In genomic region chr22:29388759-29389090, GRCh38 we compare ENCODE assay signal across 8 cellular contexts. TPM values are rescaled to one million over a fixed set of nuclear protein-coding genes. Genes with fewer than 3 reads are reported as not detected.
DNase-seq lines count a peak whose midpoint lies in the region; ATAC-seq and TF ChIP-seq lines count a peak whose summit lies in the region.

No MANE protein-coding gene starts in this region.

- ATAC-seq in T-helper 17 cell (peak; percentile 2), omental fat pad (ENCODE audit: low FRiP score) (no peak)
- peak; percentile 5 for ATAC-seq in stimulated activated memory B cell treated with anti-CD40 and anti-IgM and Interleukin-4, amounts not matched to agents 10 μg/mL and 1 μg/mL and 100 μg/mL, for 72 hours

- H3K9me3 ChIP-seq in T-helper 17 cell (ENCODE audit: control insufficient read depth, low read length, poor library complexity, severe bottlenecking) (no peaks in the 10 kb centered on the region), right atrium auricular region (no peaks in the 10 kb centered on the region)

- H3K4me3 ChIP-seq in right atrium auricular region: peak overlapping the region; percentile 76 to 90

- DNase-seq in activated naive CD4-positive, alpha-beta T cell treated with anti-CD3 and anti-CD28 coated beads, Interleukin-2, amount 50 U/mL, for 16 hours: no peak
- DNase-seq in T-helper 17 cell (no peak), right atrium auricular region (ENCODE audit: low spot score) (no peak), NCI-H1048 (lab: John Stamatoyannopoulos, UW) (no peak), omental fat pad (ENCODE audit: low spot score) (no peak), epidermal melanocyte (ENCODE audit: insufficient read length, low spot score) (no peak)

- H3K27ac ChIP-seq in right atrium auricular region: peak overlapping the region; percentile 88 to 93

- no peaks in the 10 kb centered on the region for H3K9me3 Mint-ChIP-seq in activated naive CD4-positive, alpha-beta T cell treated with anti-CD3 and anti-CD28 coated beads, Interleukin-2, amount 50 U/mL, for 24 hours
- H3K9me3 Mint-ChIP-seq in stimulated activated memory B cell treated with anti-CD40 and anti-IgM and Interleukin-4, amounts not matched to agents 10 μg/mL and 1 μg/mL and 100 μg/mL, for 72 hours: no peaks in the 10 kb centered on the region

- peak overlapping the region; percentile 93 for H3K4me3 Mint-ChIP-seq in activated naive CD4-positive, alpha-beta T cell treated with anti-CD3 and anti-CD28 coated beads, Interleukin-2, amount 50 U/mL, for 24 hours
- H3K4me3 Mint-ChIP-seq in T-helper 17 cell: peak overlapping the region; percentile 90
- H3K4me3 Mint-ChIP-seq in stimulated activated memory B cell treated with anti-CD40 and anti-IgM and Interleukin-4, amounts not matched to agents 10 μg/mL and 1 μg/mL and 100 μg/mL, for 72 hours: peak overlapping the region; percentile 96

- H3K27ac Mint-ChIP-seq in activated naive CD4-positive, alpha-beta T cell treated with anti-CD3 and anti-CD28 coated beads, Interleukin-2, amount 50 U/mL, for 24 hours: peak overlapping the region; percentile 82
- H3K27ac Mint-ChIP-seq in T-helper 17 cell: peak overlapping the region; percentile 90
- peak overlapping the region; percentile 96 for H3K27ac Mint-ChIP-seq in stimulated activated memory B cell treated with anti-CD40 and anti-IgM and Interleukin-4, amounts not matched to agents 10 μg/mL and 1 μg/mL and 100 μg/mL, for 72 hours

- TF ChIP-seq CTCF in right atrium auricular region (IDR thresholded peaks at IDR 0.05): peak in 1 of 2 donors; percentile 1
- TF ChIP-seq CTCF in omental fat pad (IDR thresholded peaks at IDR 0.05): no peak

- H3K27me3 ChIP-seq in right atrium auricular region: no peaks in the 10 kb centered on the region

- no peaks in the 10 kb centered on the region for H3K36me3 ChIP-seq in right atrium auricular region

- H3K4me1 Mint-ChIP-seq in activated naive CD4-positive, alpha-beta T cell treated with anti-CD3 and anti-CD28 coated beads, Interleukin-2, amount 50 U/mL, for 24 hours: peaks cover 40% of the 10 kb centered on the region
- H3K4me1 Mint-ChIP-seq in T-helper 17 cell: peaks cover 32% of the 10 kb centered on the region
- peaks cover 57% of the 10 kb centered on the region for H3K4me1 Mint-ChIP-seq in stimulated activated memory B cell treated with anti-CD40 and anti-IgM and Interleukin-4, amounts not matched to agents 10 μg/mL and 1 μg/mL and 100 μg/mL, for 72 hours

- no peaks in the 10 kb centered on the region for H3K27me3 Mint-ChIP-seq in activated naive CD4-positive, alpha-beta T cell treated with anti-CD3 and anti-CD28 coated beads, Interleukin-2, amount 50 U/mL, for 24 hours
- no peaks in the 10 kb centered on the region for H3K27me3 Mint-ChIP-seq in T-helper 17 cell
- no peaks in the 10 kb centered on the region for H3K27me3 Mint-ChIP-seq in stimulated activated memory B cell treated with anti-CD40 and anti-IgM and Interleukin-4, amounts not matched to agents 10 μg/mL and 1 μg/mL and 100 μg/mL, for 72 hours

- H3K36me3 Mint-ChIP-seq in activated naive CD4-positive, alpha-beta T cell treated with anti-CD3 and anti-CD28 coated beads, Interleukin-2, amount 50 U/mL, for 24 hours: no peaks in the 10 kb centered on the region
- H3K36me3 Mint-ChIP-seq in T-helper 17 cell (ENCODE audit: low read depth): no peaks in the 10 kb centered on the region
- peaks cover 22% of the 10 kb centered on the region for H3K36me3 Mint-ChIP-seq in stimulated activated memory B cell treated with anti-CD40 and anti-IgM and Interleukin-4, amounts not matched to agents 10 μg/mL and 1 μg/mL and 100 μg/mL, for 72 hours

- peaks cover 0 to 26% of the 10 kb centered on the region in 2 donors for H3K4me1 ChIP-seq in right atrium auricular region

RNA-seq across cellular contexts. Expression of gene AP1B1, which starts 0.4 kb away (rescaled TPM):
- total RNA-seq in T-helper 17 cell (10 to 100 TPM; 41.2 to 42.8 TPM), right atrium auricular region (10 to 100 TPM; 31.4 to 46.2 TPM), omental fat pad (10 to 100 TPM; 58.0 to 77.3 (median 75.3) TPM)

RNA-seq across cellular contexts. Expression of gene RFPL1, which starts 49.7 kb away (rescaled TPM):
- total RNA-seq in T-helper 17 cell (not detected), right atrium auricular region (not detected), omental fat pad (not detected)
